Comparison of ENCODE assay signal across 8 cellular contexts in genomic region chr4:89901808-89902431, GRCh38. TPM values are rescaled to one million over a fixed set of nuclear protein-coding genes. Genes with fewer than 3 reads are reported as not detected.
DNase-seq lines count a peak whose midpoint lies in the region; ATAC-seq and TF ChIP-seq lines count a peak whose summit lies in the region.
"Not testable (repeated sequence)": the region's sequence is repeated elsewhere in the genome, so short reads cannot be mapped to it uniquely, and the experiment has no call there.

No MANE protein-coding gene starts in this region.

- ATAC-seq in GM18870 (IDR thresholded peaks at IDR 0.05; ENCODE audit: unreplicated experiment) (peak; percentile 74), HG03060 (IDR thresholded peaks at IDR 0.05; ENCODE audit: low read depth, unreplicated experiment) (peak; percentile 79), heart right ventricle (peak in 6 of 8 donors; percentile 56 to 84 (median 76))

- not testable (repeated sequence) for H3K4me1 ChIP-seq in heart right ventricle; prostate gland (replicated peaks)

- intact Hi-C loops in heart right ventricle (cut with DNase I) = loop anchor here in 4 of 10 donors (5.0 to 10.0 kb wide), 7 partner anchors 247 to 745 kb away; no protein-coding TSS in a partner anchor
- intact Hi-C loops in prostate gland (cut with DNase I) = not testable (repeated sequence)

- not testable (repeated sequence) for H3K9me3 ChIP-seq in heart right ventricle, prostate gland

- WGBS in heart right ventricle, 2 donors = 0 to 2% methylated on average over 6 of the region's 7 CpGs
- 15% methylated on average over 7 of the region's 7 CpGs for WGBS in prostate gland

- peak; percentile 70 for DNase-seq in AG08395 (ENCODE audit: low spot score)
- DNase-seq in NCI-H2029 (lab: John Stamatoyannopoulos, UW) = peak; percentile 51
- peak; percentile 5 for DNase-seq in T-helper 22 cell (ENCODE audit: low read depth)
- DNase-seq in amygdala (lab: John Stamatoyannopoulos, UW) = peak in 32 of 56 donors; percentile 1 to 76 (median 15)
- peak in 1 of 2 donors; percentile 38 for DNase-seq in heart right ventricle
- peak; percentile 36 for DNase-seq in prostate gland (ENCODE audit: low spot score)

- not testable (repeated sequence) for TF ChIP-seq POLR2A in prostate gland (IDR thresholded peaks at IDR 0.05)

- H3K4me3 ChIP-seq in heart right ventricle, prostate gland: not testable (repeated sequence)

- H3K27ac ChIP-seq in heart right ventricle, prostate gland: not testable (repeated sequence)

- not testable (repeated sequence) for H3K27me3 ChIP-seq in heart right ventricle; prostate gland (replicated peaks; ENCODE audit: insufficient read depth)

- peak; percentile 18 to 75 (median 65) for TF ChIP-seq CTCF in heart right ventricle (IDR thresholded peaks at IDR 0.05)
- TF ChIP-seq CTCF in prostate gland (IDR thresholded peaks at IDR 0.05) = peak in 2 of 4 experiments; percentile 57 to 61

- H3K36me3 ChIP-seq in heart right ventricle, prostate gland: not testable (repeated sequence)

RNA-seq across cellular contexts. Expression of gene MMRN1, which starts 7.3 kb away (rescaled TPM):
- total RNA-seq in heart right ventricle = 1 to 10 TPM in 7 of 10 donors, under 1 TPM in 3; 0.20 to 3.9 (median 2.3) TPM
- polyA plus RNA-seq in heart right ventricle = 1 to 10 TPM in 1 of 2 donors, under 1 TPM in 1; 0.80 to 2.8 TPM
- 10 to 100 TPM in 1 of 2 donors, 1 to 10 TPM in 1; 5.9 to 10.6 TPM for total RNA-seq in prostate gland
